8 cellular contexts compared by ENCODE assay signal in the genomic region with DNA sequence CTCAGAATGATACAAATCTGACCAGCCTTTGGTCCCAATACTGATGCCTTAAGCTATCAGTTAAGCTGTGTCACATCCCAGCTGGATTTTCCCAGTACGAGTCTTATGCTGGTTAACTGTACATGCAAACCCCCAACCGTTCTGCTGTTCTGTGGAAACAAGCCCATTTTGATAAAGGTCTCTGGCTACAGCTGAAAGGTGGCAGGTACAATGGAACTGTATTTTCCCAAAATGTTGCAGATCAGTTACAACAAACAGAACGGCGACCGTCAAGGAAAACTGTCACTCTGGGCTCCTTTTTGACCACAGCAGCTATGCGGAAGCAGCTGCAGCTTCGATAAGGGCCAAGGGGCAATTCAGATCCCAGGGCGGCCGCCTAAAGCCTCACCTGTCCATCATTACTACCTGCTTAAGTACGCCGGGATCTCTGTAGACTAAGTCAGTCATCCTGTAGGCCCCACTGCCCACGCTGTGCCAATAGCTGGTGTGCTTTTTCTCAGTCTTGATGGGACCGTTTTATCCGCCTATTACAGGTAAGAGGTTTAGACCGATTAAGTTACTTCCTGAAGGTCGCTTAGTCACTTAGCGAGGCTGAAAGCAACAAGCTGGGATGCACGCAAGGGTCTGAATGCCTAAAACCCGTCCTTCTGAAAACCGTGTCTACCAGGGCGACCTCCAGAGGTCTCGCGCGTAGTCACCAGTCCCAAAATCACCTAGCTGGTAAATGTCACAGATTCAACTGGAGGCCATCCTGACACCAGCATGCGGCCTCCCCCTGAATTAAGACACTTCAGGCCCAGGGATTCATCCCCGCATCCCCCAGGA. TPM values are rescaled to one million over a fixed set of nuclear protein-coding genes. Genes with fewer than 3 reads are reported as not detected.
DNase-seq lines count a peak whose midpoint lies in the region; ATAC-seq and TF ChIP-seq lines count a peak whose summit lies in the region.

No MANE protein-coding gene starts in this region.

- peak overlapping the region; percentile 91 for H3K27ac ChIP-seq in upper lobe of right lung

- peaks cover 29% of the 10 kb centered on the region for H3K4me1 Mint-ChIP-seq in activated CD8-positive, alpha-beta memory T cell treated with anti-CD3 and anti-CD28 coated beads, Interleukin-2, amount 10 ng/mL, durations not matched to agents 7 days and 5 days
- peaks cover 44% of the 10 kb centered on the region for H3K4me1 Mint-ChIP-seq in activated T-cell treated with anti-CD3 and anti-CD28 coated beads, Interleukin-2, amount 50 U/mL, for 72 hours (ENCODE audit: low read depth)

- peak; percentile 78 for DNase-seq in activated CD8-positive, alpha-beta memory T cell treated with anti-CD3 and anti-CD28 coated beads, Interleukin-2, amount 10 ng/mL, durations not matched to agents 7 days and 5 days
- DNase-seq in activated CD8-positive, alpha-beta memory T cell treated with anti-CD3 and anti-CD28 coated beads for 24 hours = no peak
- DNase-seq in NCI-H526 treated with DMSO at 0.1 percent for 48 hours (lab: John Stamatoyannopoulos, UW) = peak; percentile 49
- peak in 1 of 2 donors; percentile 69 for DNase-seq in activated T-cell treated with anti-CD3 and anti-CD28 coated beads, Interleukin-2, amount 50 U/mL, for 72 hours
- peak; percentile 34 for DNase-seq in fibroblast of villous mesenchyme (ENCODE audit: low read depth)
- peak; percentile 70 for DNase-seq in upper lobe of right lung

- H3K27me3 Mint-ChIP-seq in activated CD8-positive, alpha-beta memory T cell treated with anti-CD3 and anti-CD28 coated beads, Interleukin-2, amount 10 ng/mL, durations not matched to agents 7 days and 5 days = no peaks in the 10 kb centered on the region
- H3K27me3 Mint-ChIP-seq in activated T-cell treated with anti-CD3 and anti-CD28 coated beads, Interleukin-2, amount 50 U/mL, for 72 hours (ENCODE audit: low read depth) = no peaks in the 10 kb centered on the region

- H3K9me3 ChIP-seq in neuron (ENCODE audit: low read length) (no peaks in the 10 kb centered on the region), upper lobe of right lung (no peaks in the 10 kb centered on the region)

- CTCF ChIA-PET in activated CD8-positive, alpha-beta memory T cell treated with anti-CD3 and anti-CD28 coated beads, Interleukin-2, amount 10 ng/mL, durations not matched to agents 7 days and 5 days (lab: Charles Lee) = interaction anchor here (0.5 to 4.4 kb wide), 17 partner anchors 12 to 601 kb away, joined by 3 to 36 read pairs (median 5); partner anchors contain the start of genes SRSF4, TAF12, TRNAU1AP and YTHDF2

- peak overlapping the region; percentile 85 for H3K4me3 Mint-ChIP-seq in activated CD8-positive, alpha-beta memory T cell treated with anti-CD3 and anti-CD28 coated beads, Interleukin-2, amount 10 ng/mL, durations not matched to agents 7 days and 5 days
- peak overlapping the region; percentile 96 to 99 for H3K4me3 Mint-ChIP-seq in activated T-cell treated with anti-CD3 and anti-CD28 coated beads, Interleukin-2, amount 50 U/mL, for 72 hours

- TF ChIP-seq CTCF in fibroblast of villous mesenchyme (IDR thresholded peaks at IDR 0.05; ENCODE audit: insufficient read depth, low read depth, low read length) (no peak), upper lobe of right lung (IDR thresholded peaks at IDR 0.05) (no peak)

- peaks cover 37% of the 10 kb centered on the region for H3K36me3 ChIP-seq in neuron (ENCODE audit: insufficient read depth, low read length)
- peaks cover 47% of the 10 kb centered on the region for H3K36me3 ChIP-seq in upper lobe of right lung

- peak; percentile 22 for ATAC-seq in activated CD8-positive, alpha-beta memory T cell treated with anti-CD3 and anti-CD28 coated beads, Interleukin-2, amount 10 ng/mL, durations not matched to agents 7 days and 5 days
- ATAC-seq in HG02852 (IDR thresholded peaks at IDR 0.05; ENCODE audit: unreplicated experiment) (peak; percentile 26), upper lobe of right lung (peak; percentile 28)
- ATAC-seq in activated T-cell treated with anti-CD3 and anti-CD28 coated beads, Interleukin-2, amount 50 U/mL, for 72 hours (replicated peaks in 1 of 2) = peak; percentile 35 to 48

- peaks cover 44% of the 10 kb centered on the region for H3K36me3 Mint-ChIP-seq in activated CD8-positive, alpha-beta memory T cell treated with anti-CD3 and anti-CD28 coated beads, Interleukin-2, amount 10 ng/mL, durations not matched to agents 7 days and 5 days
- H3K36me3 Mint-ChIP-seq in activated T-cell treated with anti-CD3 and anti-CD28 coated beads, Interleukin-2, amount 50 U/mL, for 72 hours (ENCODE audit: insufficient read depth in 2 of 2) = peaks cover 24 to 35% of the 10 kb centered on the region in 2 donors

- H3K4me1 ChIP-seq in neuron (ENCODE audit: insufficient read depth, low read length) (peaks cover 18% of the 10 kb centered on the region), upper lobe of right lung (peaks cover 23% of the 10 kb centered on the region)

- peak overlapping the region; percentile 89 for H3K27ac Mint-ChIP-seq in activated CD8-positive, alpha-beta memory T cell treated with anti-CD3 and anti-CD28 coated beads, Interleukin-2, amount 10 ng/mL, durations not matched to agents 7 days and 5 days
- peak overlapping the region; percentile 93 for H3K27ac Mint-ChIP-seq in activated T-cell treated with anti-CD3 and anti-CD28 coated beads, Interleukin-2, amount 50 U/mL, for 72 hours

- intact Hi-C loops in upper lobe of right lung (cut with DNase I) = no loop called here

- peak overlapping the region; percentile 98 for H2AFZ ChIP-seq in neuron (ENCODE audit: low read depth, low read length)

- no peaks in the 10 kb centered on the region for H3K27me3 ChIP-seq in neuron (ENCODE audit: insufficient read depth, low read length)
- H3K27me3 ChIP-seq in upper lobe of right lung = no peaks in the 10 kb centered on the region

- no peaks in the 10 kb centered on the region for H3K9me3 Mint-ChIP-seq in activated CD8-positive, alpha-beta memory T cell treated with anti-CD3 and anti-CD28 coated beads, Interleukin-2, amount 10 ng/mL, durations not matched to agents 7 days and 5 days (ENCODE audit: low read depth)
- H3K9me3 Mint-ChIP-seq in activated T-cell treated with anti-CD3 and anti-CD28 coated beads, Interleukin-2, amount 50 U/mL, for 72 hours = no peaks in the 10 kb centered on the region

- H3K4me3 ChIP-seq in fibroblast of villous mesenchyme (ENCODE audit: low read depth, low read length) (peak overlapping the region; percentile 97), neuron (ENCODE audit: low read length) (peak overlapping the region; percentile 57), upper lobe of right lung (peak overlapping the region; percentile 97)

RNA-seq across cellular contexts. Expression of gene RAB42, which starts 11.1 kb away (rescaled TPM):
- total RNA-seq in activated CD8-positive, alpha-beta memory T cell treated with anti-CD3 and anti-CD28 coated beads, Interleukin-2, amount 10 ng/mL, durations not matched to agents 7 days and 5 days = not detected
- total RNA-seq in activated T-cell treated with anti-CD3 and anti-CD28 coated beads, Interleukin-2, amount 50 U/mL, for 72 hours = under 1 TPM in 1 of 2 donors, not detected in 1; 0.17 TPM
- total RNA-seq in fibroblast of villous mesenchyme = 3.9 and 5.2 TPM in 2 replicates
- 5.5 TPM for total RNA-seq in upper lobe of right lung

RNA-seq across cellular contexts. Expression of gene TRNAU1AP, which starts 28.0 kb away (rescaled TPM):
- total RNA-seq in activated CD8-positive, alpha-beta memory T cell treated with anti-CD3 and anti-CD28 coated beads, Interleukin-2, amount 10 ng/mL, durations not matched to agents 7 days and 5 days = 10 to 100 TPM; 52.8 to 55.2 TPM
- 10 to 100 TPM; 38.8 to 49.7 TPM for total RNA-seq in activated T-cell treated with anti-CD3 and anti-CD28 coated beads, Interleukin-2, amount 50 U/mL, for 72 hours
- 23.8 and 25.0 TPM in 2 replicates for total RNA-seq in fibroblast of villous mesenchyme
- 24.5 TPM for total RNA-seq in upper lobe of right lung
